ENCODE assay signal across 27 cellular contexts in genomic region chr2:194135463-194135862, GRCh38.
A peak's percentile ranks its signal among the peaks of the same experiment; 100 is the strongest.
DNase-seq lines count a peak whose midpoint lies in the region; ATAC-seq, FAIRE-seq and TF ChIP-seq lines count a peak whose summit lies in the region.
"Had no signal": no experiment of that assay in that cellular context is flagged by ENCODE, and none has a peak within 500 bp of the region (broad histone marks: within the 10 kb centered on the region; RNA-seq: fewer than 3 reads in every experiment).

No MANE protein-coding gene starts in this region.

- H3K4me1 ChIP-seq in HepG2 (ENCODE audit: insufficient read depth, low read length) (no peaks in the 10 kb centered on the region), right lobe of liver (no peaks in the 10 kb centered on the region), mesendoderm (ENCODE audit: control insufficient read depth, low read depth, low read length) (no peaks in the 10 kb centered on the region)
- H3K4me1 ChIP-seq: BE2C, BLaER1 had no signal

- H3K23ac ChIP-seq in mesendoderm (ENCODE audit: low read length) = no peak overlapping the region

- H3K36me3 Mint-ChIP-seq in WTC11 = peaks cover 24% of the 10 kb centered on the region; the same call in 1 of the 2 replicates
- H3K36me3 Mint-ChIP-seq: CD14-positive monocyte; CD4-positive, alpha-beta memory T cell; CD4-positive, CD25-positive, alpha-beta regulatory T cell had no signal

- H3K18ac ChIP-seq in mesendoderm (ENCODE audit: low read length) = no peak overlapping the region

- no peak for TF ChIP-seq CTCF in HepG2 (CRISPR knock-in tag; IDR thresholded peaks at IDR 0.05)
- TF ChIP-seq CTCF in right lobe of liver (IDR thresholded peaks at IDR 0.05) = no peak
- TF ChIP-seq CTCF in WTC11 (IDR thresholded peaks at IDR 0.05) = no peak

- no peaks in the 10 kb centered on the region; the same call in none of the 2 replicates for H3K9me3 Mint-ChIP-seq in WTC11
- H3K9me3 Mint-ChIP-seq: CD8-positive, alpha-beta memory T cell had no signal

- TF ChIP-seq POLR2A in HepG2 (IDR thresholded peaks at IDR 0.05; ENCODE audit: insufficient read depth in 1 of 2, low read depth in 2 of 2, low read length in 2 of 2) (no peak), right lobe of liver (IDR thresholded peaks at IDR 0.05) (no peak)

- no peak overlapping the region for H3K56ac ChIP-seq in mesendoderm (ENCODE audit: low read length)

- no peaks in the 10 kb centered on the region for H3K36me3 ChIP-seq in HepG2 (replicated peaks in 1 of 2; ENCODE audit: control insufficient read depth in 1 of 2, insufficient read depth in 2 of 2, low read length in 2 of 2)
- H3K36me3 ChIP-seq in right lobe of liver = no peaks in the 10 kb centered on the region
- H3K36me3 ChIP-seq in mesendoderm (ENCODE audit: control insufficient read depth, insufficient read depth, low read length) = no peaks in the 10 kb centered on the region
- H3K36me3 ChIP-seq: BE2C, BLaER1 had no signal

- no peaks in the 10 kb centered on the region for H4K20me1 ChIP-seq in HepG2 (ENCODE audit: insufficient read depth, low read length)
- H4K20me1 ChIP-seq: BLaER1 had no signal

- 6% methylated on average over 8 of the region's 8 CpGs for WGBS in HepG2 (ENCODE audit: low lambda C conversion rate)
- 55% methylated on average over 8 of the region's 8 CpGs for WGBS in right lobe of liver (ENCODE audit: insufficient coverage, low coverage, low lambda C conversion rate, missing lambda C conversion rate)
- WGBS in mesendoderm (ENCODE audit: extremely low coverage, insufficient coverage, low lambda C conversion rate) = no CpG with 5 or more reads among the region's 8 CpGs

- no peaks in the 10 kb centered on the region for H3K79me1 ChIP-seq in mesendoderm (ENCODE audit: low read length)

- no peak overlapping the region for H2AFZ ChIP-seq in HepG2 (ENCODE audit: low read length)

- H3K9me3 ChIP-seq in HepG2 (ENCODE audit: low read length) (no peaks in the 10 kb centered on the region), right lobe of liver (no peaks in the 10 kb centered on the region)
- H3K9me3 ChIP-seq: BE2C, BLaER1 had no signal

- no peak overlapping the region for H4K5ac ChIP-seq in mesendoderm (ENCODE audit: low read length)

- no peak overlapping the region for H2BK15ac ChIP-seq in mesendoderm (replicated peaks; ENCODE audit: low read depth)

- H2AK5ac ChIP-seq in mesendoderm (ENCODE audit: low read length) = no peak overlapping the region

- intact Hi-C loops in HepG2 (cut with micrococcal nuclease; ENCODE audit: unreplicated experiment) = no loop called here
- intact Hi-C loops in right lobe of liver (cut with DNase I) = no loop called here

- no peak overlapping the region for H3K4me3 Mint-ChIP-seq in WTC11
- H3K4me3 Mint-ChIP-seq: CD4-positive, alpha-beta memory T cell; CD4-positive, CD25-positive, alpha-beta regulatory T cell; CD8-positive, alpha-beta memory T cell had no signal

- peaks cover 24% of the 10 kb centered on the region for H3K4me1 Mint-ChIP-seq in WTC11
- H3K4me1 Mint-ChIP-seq: CD14-positive monocyte; CD4-positive, alpha-beta memory T cell; CD4-positive, CD25-positive, alpha-beta regulatory T cell; CD8-positive, alpha-beta memory T cell had no signal

- no peaks in the 10 kb centered on the region for H3K79me2 ChIP-seq in HepG2 (ENCODE audit: insufficient read depth, low read length)
- H3K79me2 ChIP-seq in mesendoderm (ENCODE audit: control insufficient read depth, insufficient read depth, low read length) = no peaks in the 10 kb centered on the region

- BruUV-seq in HepG2 (replicated peaks; lab: Mats Ljungman, UMichigan) = no TSS peak

- H3K4me2 ChIP-seq in HepG2 (ENCODE audit: low read depth, low read length) = no peak overlapping the region
- H3K4me2 ChIP-seq in mesendoderm (ENCODE audit: low read length) = no peak overlapping the region
- H3K4me2 ChIP-seq: BLaER1 had no signal

- H3K4ac ChIP-seq in mesendoderm (ENCODE audit: low read depth, low read length) = peak overlapping the region; percentile 10

- no peak for ATAC-seq in HepG2
- ATAC-seq in right lobe of liver = no peak
- ATAC-seq in WTC11 = no peak
- ATAC-seq: GM12878 had no signal

- POLR2A ChIA-PET in HepG2 (lab: Yijun Ruan, JAX) = no interaction called here
- POLR2A ChIA-PET in WTC11 (lab: Charles Lee) = no interaction called here

- H3K27ac ChIP-seq in HepG2 (ENCODE audit: extremely low read length, insufficient read depth, low read length) (no peak overlapping the region), right lobe of liver (no peak overlapping the region), mesendoderm (ENCODE audit: low read depth, low read length) (no peak overlapping the region)
- H3K27ac ChIP-seq: BLaER1 had no signal

- H3K9ac ChIP-seq in HepG2 (ENCODE audit: insufficient read depth, low read depth, low read length) (no peak overlapping the region), mesendoderm (ENCODE audit: low read length) (no peak overlapping the region)
- H3K9ac ChIP-seq: BLaER1 had no signal

- H3K27me3 ChIP-seq in HepG2 (ENCODE audit: control insufficient read depth in 1 of 2, insufficient read depth in 2 of 2, low read length in 2 of 2) (no peaks in the 10 kb centered on the region), right lobe of liver (no peaks in the 10 kb centered on the region), mesendoderm (ENCODE audit: insufficient read depth, low read length, poor library complexity) (no peaks in the 10 kb centered on the region)
- H3K27me3 ChIP-seq: BE2C, BLaER1 had no signal

- peak overlapping the region; percentile 60; the same call in 1 of the 2 replicates for H3K27ac Mint-ChIP-seq in WTC11
- H3K27ac Mint-ChIP-seq: CD14-positive monocyte; CD4-positive, alpha-beta memory T cell; CD4-positive, CD25-positive, alpha-beta regulatory T cell; CD8-positive, alpha-beta memory T cell had no signal

- no peak for TF ChIP-seq EP300 in HepG2 (IDR thresholded peaks at IDR 0.05; ENCODE audit: low read depth in 2 of 2, low read length in 2 of 2)
- no peak for TF ChIP-seq EP300 in HepG2 (CRISPR knock-in tag; IDR thresholded peaks at IDR 0.05; ENCODE audit: borderline replicate concordance)

- no peak overlapping the region for H3K4me3 ChIP-seq in HepG2 (replicated peaks in 1 of 3; ENCODE audit: insufficient read depth in 1 of 3, low read depth in 2 of 3, low read length in 3 of 3)
- no peak overlapping the region for H3K4me3 ChIP-seq in right lobe of liver
- no peak overlapping the region for H3K4me3 ChIP-seq in mesendoderm (ENCODE audit: low read length)
- H3K4me3 ChIP-seq: BLaER1, GM12878 had no signal

- H4K8ac ChIP-seq in mesendoderm (ENCODE audit: low read depth, low read length) = no peak overlapping the region

- DNase-seq in HepG2 (ENCODE audit: low spot score) = no peak
- DNase-seq in right lobe of liver = no peak
- DNase-seq in WTC11 (ENCODE audit: low spot score) = no peak
- no peak for DNase-seq in mesendoderm
- no peak for DNase-seq in T1000 (lab: John Stamatoyannopoulos, UW)
- DNase-seq in NCI-H2029 (lab: John Stamatoyannopoulos, UW) = no peak
- DNase-seq: 8988T; ACHN; BE2C; C1 segment of cervical spinal cord; CD4-positive, CD25-positive, alpha-beta regulatory T cell; CD8-positive, alpha-beta memory T cell; COR-L47; DMS 273 treated with DMSO at 0.1 percent for 48 hours; DMS153; DMS53; DMS79; DND-41; EL; GDM1 had no signal

- no peaks in the 10 kb centered on the region for H3K27me3 Mint-ChIP-seq in WTC11 (ENCODE audit: low read depth)
- H3K27me3 Mint-ChIP-seq: CD4-positive, CD25-positive, alpha-beta regulatory T cell; CD8-positive, alpha-beta memory T cell had no signal

- CTCF ChIA-PET in HepG2 (lab: Yijun Ruan, JAX; ENCODE audit: low intra/inter-chr PET ratio, low total read pairs) = no interaction called here
- CTCF ChIA-PET in WTC11 (lab: Charles Lee) = no interaction called here

- H2BK5ac ChIP-seq in mesendoderm (ENCODE audit: low read length) = no peak overlapping the region

- FAIRE-seq in HepG2 (lab: Jason Lieb, UNC) = no peak
- FAIRE-seq: A204.1, GM12878, GM12892, GM18507 had no signal

- in situ Hi-C loops in HepG2 (cut with HindIII; ENCODE audit: extremely low pct_ligation_motif_present, low pct_unique_long_range_greater_than_20kb) = no loop called here

- no peak for TF ChIP-seq RAD21 in HepG2 (CRISPR knock-in tag; IDR thresholded peaks at IDR 0.05)

- H2BK120ac ChIP-seq in mesendoderm (ENCODE audit: low read depth, low read length) = no peak overlapping the region

TF ChIP-seq in HepG2, 621 proteins besides CTCF, POLR2A, EP300 and RAD21:
- TF ChIP-seq LCORL (IDR thresholded peaks at IDR 0.05) = peak; percentile 62; the same call in 1 of the 2 replicates
- TF ChIP-seq LCORL (CRISPR knock-in tag; IDR thresholded peaks at IDR 0.05) = no peak
- no peak for TF ChIP-seq SIX1 (CRISPR knock-in tag; IDR thresholded peaks at IDR 0.05; ENCODE audit: borderline replicate concordance)
TF ChIP-seq in HepG2: peak in this region for 1.

TF ChIP-seq in WTC11, 78 proteins besides CTCF, POLR2A, EP300 and RAD21:
- no peak for TF ChIP-seq CBFB (CRISPR knock-in tag; IDR thresholded peaks at IDR 0.05; ENCODE audit: low read depth)
- TF ChIP-seq ZNF121 (CRISPR knock-in tag; IDR thresholded peaks at IDR 0.05) = no peak
- TF ChIP-seq RELA (CRISPR knock-in tag; IDR thresholded peaks at IDR 0.05; ENCODE audit: borderline replicate concordance) = no peak
- TF ChIP-seq TEAD4 (CRISPR knock-in tag; IDR thresholded peaks at IDR 0.05) = no peak
- no peak for TF ChIP-seq GTF2I (CRISPR knock-in tag; conservative IDR thresholded peaks at IDR 0.05)
- no peak for TF ChIP-seq SOX15 (CRISPR knock-in tag; IDR thresholded peaks at IDR 0.05)
- no peak for TF ChIP-seq TCF7 (CRISPR knock-in tag; IDR thresholded peaks at IDR 0.05; ENCODE audit: low read depth)
- no peak for TF ChIP-seq JUN (CRISPR knock-in tag; IDR thresholded peaks at IDR 0.05)
- no peak for TF ChIP-seq CREB1 (CRISPR knock-in tag; IDR thresholded peaks at IDR 0.05)
- TF ChIP-seq CREM (CRISPR knock-in tag; IDR thresholded peaks at IDR 0.05) = no peak
- no peak for TF ChIP-seq ZMAT4 (CRISPR knock-in tag; IDR thresholded peaks at IDR 0.05)
- TF ChIP-seq NR2C2 (CRISPR knock-in tag; IDR thresholded peaks at IDR 0.05) = no peak
